Comparison of ENCODE assay signal across 8 cellular contexts in genomic region chr7:5528815-5529442, GRCh38. TPM values are rescaled to one million over a fixed set of nuclear protein-coding genes. Genes with fewer than 3 reads are reported as not detected.
A peak's percentile ranks its signal among the peaks of the same experiment; 100 is the strongest.
DNase-seq lines count a peak whose midpoint lies in the region; ATAC-seq and TF ChIP-seq lines count a peak whose summit lies in the region.

No MANE protein-coding gene starts in this region.

- no TSS peak for BruUV-seq in Panc1 (replicated peaks; lab: Mats Ljungman, UMichigan)

- CTCF ChIA-PET in CD4-positive, alpha-beta T cell (lab: Charles Lee), result no interaction called here
- CTCF ChIA-PET in Panc1 (lab: Charles Lee), result no interaction called here

- in situ Hi-C loops in Panc1 (cut with HindIII; ENCODE audit: low pct_unique_long_range_greater_than_20kb, low sequenced_read_pairs), result no loop called here

- H3K36me3 ChIP-seq in Panc1 (ENCODE audit: control insufficient read depth, insufficient read depth, low read length) (peaks cover 27% of the 10 kb centered on the region), endodermal cell (ENCODE audit: control insufficient read depth, insufficient read depth, low read length) (peaks cover 56% of the 10 kb centered on the region), neuron (ENCODE audit: insufficient read depth, low read length) (peaks cover 50% of the 10 kb centered on the region)

- H2AFZ ChIP-seq in neuron (ENCODE audit: low read depth, low read length), result no peak overlapping the region

- no peak for TF ChIP-seq CTCF in CD4-positive, alpha-beta T cell (IDR thresholded peaks at IDR 0.05)
- TF ChIP-seq CTCF in Panc1 (IDR thresholded peaks at IDR 0.05) (no peak), endodermal cell (conservative IDR thresholded peaks at IDR 0.05) (no peak), GM10266 (IDR thresholded peaks at IDR 0.05; ENCODE audit: control insufficient read depth, insufficient read depth, low read depth, missing control alignments) (no peak)

- H3K4me3 Mint-ChIP-seq in CD4-positive, alpha-beta T cell, result peak overlapping the region; percentile 97
- H3K4me3 Mint-ChIP-seq in endodermal cell, result peak overlapping the region; percentile 94

- H3K4me3 ChIP-seq in Panc1 (ENCODE audit: low read depth in 2 of 2, low read length in 2 of 2) (peak overlapping the region; percentile 79 to 85), endodermal cell (ENCODE audit: low read length) (peak overlapping the region; percentile 94), neuron (ENCODE audit: low read length) (peak overlapping the region; percentile 71)

- POLR2A ChIA-PET in CD4-positive, alpha-beta T cell (lab: Charles Lee), result interaction anchor here (0.6 to 1.1 kb wide), 3 partner anchors 159 to 310 kb away, joined by 3 read pairs; no protein-coding TSS in a partner anchor
- POLR2A ChIA-PET in Panc1 (lab: Charles Lee), result interaction anchor here (0.6 kb wide), 2 partner anchors 24 to 103 kb away, joined by 3 read pairs; no protein-coding TSS in a partner anchor

- no peaks in the 10 kb centered on the region for H3K9me3 ChIP-seq in CD4-positive, alpha-beta T cell (ENCODE audit: control insufficient read depth, low read length)
- H3K9me3 ChIP-seq in Panc1 (ENCODE audit: control insufficient read depth, insufficient read depth, low read depth, low read length), result no peaks in the 10 kb centered on the region
- no peaks in the 10 kb centered on the region for H3K9me3 ChIP-seq in endodermal cell (ENCODE audit: control insufficient read depth, low read length)
- no peaks in the 10 kb centered on the region for H3K9me3 ChIP-seq in neuron (ENCODE audit: low read length)

- peaks cover 60% of the 10 kb centered on the region for H3K4me1 Mint-ChIP-seq in CD4-positive, alpha-beta T cell (ENCODE audit: low read depth)
- H3K4me1 Mint-ChIP-seq in endodermal cell, result peaks cover 33% of the 10 kb centered on the region

- no peaks in the 10 kb centered on the region for H3K9me3 Mint-ChIP-seq in CD4-positive, alpha-beta T cell
- H3K9me3 Mint-ChIP-seq in endodermal cell, result no peaks in the 10 kb centered on the region

- 0 to 6% methylated on average over 7 to 23 of the region's 23 CpGs for WGBS in endodermal cell (ENCODE audit: insufficient coverage in 1 of 2, insufficient read length in 1 of 2), 2 experiments

- peak overlapping the region; percentile 41 for H3K27ac ChIP-seq in CD4-positive, alpha-beta T cell (ENCODE audit: low read depth, low read length)
- peak overlapping the region; percentile 97 for H3K27ac ChIP-seq in Panc1 (ENCODE audit: low read length)
- peak overlapping the region; percentile 99 for H3K27ac ChIP-seq in endodermal cell (ENCODE audit: low read depth, low read length)

- peaks cover 4% of the 10 kb centered on the region for H3K27me3 Mint-ChIP-seq in CD4-positive, alpha-beta T cell
- H3K27me3 Mint-ChIP-seq in endodermal cell (ENCODE audit: insufficient read depth), result no peaks in the 10 kb centered on the region

- intact Hi-C loops in CD4-positive, alpha-beta T cell (cut with DNase I, micrococcal nuclease), result no loop called here
- intact Hi-C loops in Panc1 (cut with micrococcal nuclease; ENCODE audit: unreplicated experiment), result no loop called here

- no peak for ATAC-seq in CD4-positive, alpha-beta T cell (ENCODE audit: poor library complexity)
- no peak for ATAC-seq in Panc1
- no peak for ATAC-seq in GM18517 (IDR thresholded peaks at IDR 0.05; ENCODE audit: unreplicated experiment)
- no peak for ATAC-seq in GM18909 (IDR thresholded peaks at IDR 0.05; ENCODE audit: poor library complexity, unreplicated experiment)

- peaks cover 65% of the 10 kb centered on the region for H3K36me3 Mint-ChIP-seq in CD4-positive, alpha-beta T cell (ENCODE audit: low read depth)
- peaks cover 47% of the 10 kb centered on the region for H3K36me3 Mint-ChIP-seq in endodermal cell (ENCODE audit: low read depth)

- peak overlapping the region; percentile 95 for H3K27ac Mint-ChIP-seq in CD4-positive, alpha-beta T cell
- peak overlapping the region; percentile 96 for H3K27ac Mint-ChIP-seq in endodermal cell

- H3K4me1 ChIP-seq in Panc1 (ENCODE audit: control insufficient read depth, insufficient read depth, low read length) (peaks cover 50% of the 10 kb centered on the region), endodermal cell (ENCODE audit: control insufficient read depth, insufficient read depth, low read length) (peaks cover 6% of the 10 kb centered on the region), neuron (ENCODE audit: insufficient read depth, low read length) (peaks cover 40% of the 10 kb centered on the region)

- H3K9ac ChIP-seq in endodermal cell (ENCODE audit: extremely low read depth, low read length, poor library complexity, severe bottlenecking), result peak overlapping the region; percentile 97

- H3K27me3 ChIP-seq in CD4-positive, alpha-beta T cell (ENCODE audit: control insufficient read depth, insufficient read depth, low read length), result no peaks in the 10 kb centered on the region
- H3K27me3 ChIP-seq in Panc1 (ENCODE audit: control insufficient read depth, insufficient read depth, low read length), result no peaks in the 10 kb centered on the region
- no peaks in the 10 kb centered on the region for H3K27me3 ChIP-seq in endodermal cell (ENCODE audit: control insufficient read depth, insufficient read depth, low read length, poor library complexity, severe bottlenecking)
- no peaks in the 10 kb centered on the region for H3K27me3 ChIP-seq in neuron (ENCODE audit: insufficient read depth, low read length)

- DNase-seq in CD4-positive, alpha-beta T cell, result no peak
- DNase-seq in Panc1 (ENCODE audit: low read depth, low spot score) (no peak), endodermal cell (no peak), NCI-H446 treated with DMSO at 0.1 percent for 48 hours (lab: John Stamatoyannopoulos, UW) (no peak), GM10266 (ENCODE audit: extremely low spot score) (no peak)

RNA-seq across cellular contexts. Expression of gene ACTB, which starts 1.5 kb away (rescaled TPM):
- 1,000 to 10,000 TPM; 1,880 to 1,990 TPM for total RNA-seq in CD4-positive, alpha-beta T cell
- total RNA-seq in Panc1 (2021; ENCODE audit: unreplicated experiment), result 4,511 TPM
- 7,753 TPM for polyA plus RNA-seq in Panc1 (2012; ENCODE audit: insufficient read length)
- 1,000 to 10,000 TPM; 4,550 to 5,347 TPM for total RNA-seq in endodermal cell
- 3,804 TPM for polyA plus RNA-seq in endodermal cell (2013, experiment 1 of 2)
- polyA plus RNA-seq in endodermal cell (2013, experiment 2 of 2), result 3,713 TPM

RNA-seq across cellular contexts. Expression of gene FBXL18, which starts 15.3 kb away (rescaled TPM):
- total RNA-seq in CD4-positive, alpha-beta T cell, result 1 to 10 TPM; 7.3 TPM
- total RNA-seq in Panc1 (2021; ENCODE audit: unreplicated experiment) (29.2 TPM), endodermal cell (10 to 100 TPM; 13.4 to 15.5 TPM)
- polyA plus RNA-seq in Panc1 (2012; ENCODE audit: insufficient read length), result 23.0 TPM
- 7.1 TPM for polyA plus RNA-seq in endodermal cell (2013, experiment 1 of 2)
- polyA plus RNA-seq in endodermal cell (2013, experiment 2 of 2), result 5.4 TPM

Comparison
In these comparisons a context has a peak if more than half of its experiments do, and no peak if none do; other contexts are left out.
1. H3K27ac ChIP-seq: peak in every context shown above with its lines; median percentile 99 in endodermal cell; 97 in Panc1; 41 in CD4-positive, alpha-beta T cell.